10 cellular contexts compared by ENCODE assay signal in genomic region chr6:99590728-99591672, GRCh38. TPM values are rescaled to one million over a fixed set of nuclear protein-coding genes. Genes with fewer than 3 reads are reported as not detected.
A peak's percentile ranks its signal among the peaks of the same experiment; 100 is the strongest.
DNase-seq lines count a peak whose midpoint lies in the region; ATAC-seq, FAIRE-seq and TF ChIP-seq lines count a peak whose summit lies in the region.
"Had no signal": no experiment of that assay in that cellular context is flagged by ENCODE, and none has a peak within 500 bp of the region (broad histone marks: within the 10 kb centered on the region; RNA-seq: fewer than 3 reads in every experiment).

No MANE protein-coding gene starts in this region.

- TF ChIP-seq POLR2A in K562 (conservative IDR thresholded peaks at IDR 0.05): no peak

- no peak overlapping the region for H3K27ac ChIP-seq in ACC112 (ENCODE audit: low read depth, low read length)
- no peak overlapping the region for H3K27ac ChIP-seq in GM23248
- H3K27ac ChIP-seq in K562 (ENCODE audit: extremely low read depth, low read depth, low read length): no peak overlapping the region

- H3K4me3 Mint-ChIP-seq in naive B cell: peak overlapping the region; percentile 23 to 80 (median 67)

- TF ChIP-seq CTCF in K562 (IDR thresholded peaks at IDR 0.05 in 2 of 3, conservative IDR thresholded peaks at IDR 0.05 in 1 of 3; ENCODE audit: insufficient read depth in 2 of 3, low read depth in 1 of 3, low read length in 3 of 3): no peak

- no peaks in the 10 kb centered on the region for H3K36me3 Mint-ChIP-seq in naive B cell

- H3K27me3 ChIP-seq in ACC112 (ENCODE audit: insufficient read depth, low read length): peaks cover 89% of the 10 kb centered on the region
- H3K27me3 ChIP-seq in GM23248 (replicated peaks; ENCODE audit: insufficient read depth): peaks cover 88% of the 10 kb centered on the region
- H3K27me3 ChIP-seq in K562 (ENCODE audit: control insufficient read depth in 2 of 2, insufficient read depth in 2 of 2, low read length in 2 of 2): peaks cover 48 to 53% of the 10 kb centered on the region in 2 experiments

- intact Hi-C loops in K562 (cut with micrococcal nuclease): no loop called here

- H3K27ac Mint-ChIP-seq in naive B cell: peak overlapping the region in 2 of 6 donors; percentile 2 to 39

- POLR2A ChIA-PET in K562 (lab: Yijun Ruan, JAX): interaction anchor here (1.2 to 1.8 kb wide), 2 partner anchors 15 to 23 kb away, joined by 4 to 5 read pairs; partner anchors contain the start of gene CCNC

- H3K27me3 Mint-ChIP-seq in naive B cell: peaks cover 71 to 79% (median 77%) of the 10 kb centered on the region in 3 donors

- H3K4me1 ChIP-seq in ACC112 (ENCODE audit: control insufficient read depth, insufficient read depth, low read length, unreplicated experiment) (no peaks in the 10 kb centered on the region), GM23248 (ENCODE audit: insufficient read depth) (no peaks in the 10 kb centered on the region), K562 (replicated peaks in 1 of 2; ENCODE audit: control insufficient read depth in 2 of 2, insufficient read depth in 2 of 2, low read length in 2 of 2) (peaks cover 0 to 21% of the 10 kb centered on the region in 2 experiments; a peak in 2 of 5 replicates)

- H2AFZ ChIP-seq in ACC112 (ENCODE audit: low read length, unreplicated experiment) (no peak overlapping the region), GM23248 (no peak overlapping the region), K562 (ENCODE audit: low read depth, low read length) (no peak overlapping the region)

- H3K9ac ChIP-seq in GM23248 (no peak overlapping the region), K562 (ENCODE audit: insufficient read depth in 1 of 2, low read depth in 2 of 2, low read length in 2 of 2) (peak overlapping the region in 1 of 2 experiments; percentile 9; a peak in 1 of 4 replicates)

- no peak for TF ChIP-seq RAD21 in K562 (CRISPR knock-in tag; conservative IDR thresholded peaks at IDR 0.05 in 1 of 2, IDR thresholded peaks at IDR 0.05 in 1 of 2)

- H3K4me1 Mint-ChIP-seq in naive B cell: peaks cover 12 to 33% (median 24%) of the 10 kb centered on the region in 3 donors

- no TSS peak for BruUV-seq in K562 (replicated peaks; lab: Mats Ljungman, UMichigan)

- no peaks in the 10 kb centered on the region for H3K9me1 ChIP-seq in K562 (ENCODE audit: control insufficient read depth, insufficient read depth, low read length)

- in situ Hi-C loops in GM23248 (cut with MboI): no loop called here
- in situ Hi-C loops in K562 (cut with MboI): no loop called here
- in situ Hi-C loops in ACHN (cut with HindIII; ENCODE audit: low pct_ligation_motif_present, low pct_unique_long_range_greater_than_20kb, low sequenced_read_pairs): no loop called here

- peak; percentile 43 for DNase-seq in GM23248
- DNase-seq in K562 (ENCODE audit: extremely low read depth in 1 of 4, low spot score in 3 of 4): no peak
- no peak for DNase-seq in naive B cell
- no peak for DNase-seq in ACHN
- no peak for DNase-seq in NCI-H1436 treated with DMSO at 0.1 percent for 48 hours (lab: John Stamatoyannopoulos, UW)
- DNase-seq: activated CD4-positive, CD25-positive, alpha-beta regulatory T cell treated with anti-CD3 and anti-CD28 coated beads, Interleukin-2, amount 50 U/mL, for 72 hours; NCI-H2029 had no signal

- H4K20me1 ChIP-seq in GM23248 (ENCODE audit: insufficient read depth) (no peaks in the 10 kb centered on the region), K562 (replicated peaks; ENCODE audit: control insufficient read depth, insufficient read depth, low read length) (no peaks in the 10 kb centered on the region)

- 0 out of 2 replicates have a peak overlapping the region, but pooled peaks have one; percentile 4 for H3K4me3 ChIP-seq in ACC112 (ENCODE audit: low read depth, low read length)
- H3K4me3 ChIP-seq in GM23248: no peak overlapping the region
- no peak overlapping the region for H3K4me3 ChIP-seq in K562

- no peak for FAIRE-seq in K562 (lab: Jason Lieb, UNC)

- CTCF ChIA-PET in K562 (lab: Yijun Ruan, JAX; ENCODE audit: low intra/inter-chr PET ratio): no interaction called here

- no peaks in the 10 kb centered on the region for H3K36me3 ChIP-seq in ACC112 (ENCODE audit: insufficient read depth, low read length)
- no peaks in the 10 kb centered on the region for H3K36me3 ChIP-seq in GM23248 (ENCODE audit: low read depth)
- H3K36me3 ChIP-seq in K562 (ENCODE audit: control insufficient read depth, insufficient read depth, low read length): no peaks in the 10 kb centered on the region

- H3K9me3 ChIP-seq in GM23248 (ENCODE audit: low read depth) (no peaks in the 10 kb centered on the region), K562 (replicated peaks; ENCODE audit: control insufficient read depth, insufficient read depth, low read depth, low read length) (no peaks in the 10 kb centered on the region)

- ATAC-seq in K562 (peak; percentile 20), naive B cell (ENCODE audit: low read depth in 2 of 2) (no peak), GM19467 (IDR thresholded peaks at IDR 0.05; ENCODE audit: unreplicated experiment) (no peak), HG03175 (IDR thresholded peaks at IDR 0.05; ENCODE audit: unreplicated experiment) (no peak)

- H3K79me2 ChIP-seq in ACC112 (ENCODE audit: control insufficient read depth, insufficient read depth, low read length, unreplicated experiment): no peaks in the 10 kb centered on the region
- H3K79me2 ChIP-seq in GM23248 (ENCODE audit: insufficient read depth): no peaks in the 10 kb centered on the region
- H3K79me2 ChIP-seq in K562 (ENCODE audit: control insufficient read depth, insufficient read depth, low read length): no peaks in the 10 kb centered on the region

- TF ChIP-seq EP300 in K562 (IDR thresholded peaks at IDR 0.05; ENCODE audit: low read length): no peak

- no peaks in the 10 kb centered on the region for H3F3A ChIP-seq in GM23248 (ENCODE audit: insufficient read depth)

- H3K9me3 Mint-ChIP-seq in naive B cell: peaks cover 0 to 15% (median 8%) of the 10 kb centered on the region in 7 donors

- H3K4me2 ChIP-seq in GM23248 (ENCODE audit: unreplicated experiment) (peak overlapping the region; percentile 4), K562 (ENCODE audit: insufficient read depth, low read length) (no peak overlapping the region)

- WGBS in GM23248 (ENCODE audit: low coverage in 1 of 2, low lambda C conversion rate in 2 of 2, missing lambda C conversion rate in 2 of 2), 2 experiments: 10 to 11% methylated on average over 41 to 63 of the region's 63 CpGs
- 21% methylated on average over 35 of the region's 63 CpGs for WGBS in K562 (ENCODE audit: insufficient coverage, low coverage, missing lambda C conversion rate)

- no peaks in the 10 kb centered on the region for H3K9me2 ChIP-seq in GM23248 (ENCODE audit: insufficient read depth)

RNA-seq across cellular contexts. Expression of gene PRDM13, which starts 15.6 kb away (rescaled TPM):
- total RNA-seq in GM23248 (2014; rRNA removed; shearing (Covaris generic)): not detected in 2 replicates
- not detected in 2 replicates for polyA plus RNA-seq in GM23248 (2016; fragmentation: Nextera tagmentation; extraction: Ambion mirVana)
- not detected in 2 replicates for total RNA-seq in K562 (2011; cell fraction: chromatin; rRNA removed; ENCODE audit: low replicate concordance)
- total RNA-seq in K562 (2011; cell fraction: nucleolus; rRNA removed): not detected in 2 replicates
- not detected in 2 replicates for total RNA-seq in K562 (2011; cell fraction: nucleoplasm; rRNA removed)
- total RNA-seq in K562 (2014; rRNA removed): not detected in 2 replicates
- total RNA-seq in K562 (2014; rRNA removed; fragmentation: Illumina TruSeq; extraction: Trizol): not detected in 2 replicates
- not detected in 2 replicates for total RNA-seq in K562 (2015; rRNA removed; fragmentation: Illumina TruSeq; extraction: Trizol)
- total RNA-seq in K562 (2021): not detected in 2 replicates
- polyA plus RNA-seq in K562 (2011; rRNA removed): not detected in 2 replicates
- polyA plus RNA-seq in K562 (2011; cell fraction: cytosol; rRNA removed): not detected in 2 replicates
- not detected in 2 replicates for polyA plus RNA-seq in K562 (2011; cell fraction: nucleus; rRNA removed)
- polyA plus RNA-seq in K562 (2012): not detected in 2 replicates
- polyA plus RNA-seq in K562 (2014; fragmentation: Illumina TruSeq; extraction: Trizol): not detected in 2 replicates
- not detected for polyA plus RNA-seq in K562 (2014; fragmentation: Nextera tagmentation; extraction: Ambion mirVana)
- not detected in 2 replicates for polyA plus RNA-seq in K562 (2014; rRNA removed)
- not detected in 2 replicates for polyA minus RNA-seq in K562 (2011; rRNA and poly(A)+ RNA removed)
- polyA minus RNA-seq in K562 (2011; cell fraction: cytosol; rRNA and poly(A)+ RNA removed): not detected in 2 replicates
- polyA minus RNA-seq in K562 (2011; cell fraction: nucleus; rRNA and poly(A)+ RNA removed): not detected in 2 replicates
- polyA plus RNA-seq in naive B cell (ENCODE audit: low read depth in 6 of 6): not detected

RNA-seq across cellular contexts. Expression of gene CCNC, which starts 22.5 kb away (rescaled TPM):
- 78.5 and 89.3 TPM in 2 replicates for total RNA-seq in GM23248 (2014; rRNA removed; shearing (Covaris generic))
- polyA plus RNA-seq in GM23248 (2016; fragmentation: Nextera tagmentation; extraction: Ambion mirVana) (48.6 and 53.9 TPM in 2 replicates), K562 (2011; rRNA removed) (126 and 138 TPM in 2 replicates), K562 (2014; fragmentation: Illumina TruSeq; extraction: Trizol) (81.1 and 91.7 TPM in 2 replicates), K562 (2014; fragmentation: Nextera tagmentation; extraction: Ambion mirVana) (100 to 1,000 TPM; 133 to 177 TPM), K562 (2014; rRNA removed) (78.1 and 79.2 TPM in 2 replicates), naive B cell (ENCODE audit: low read depth in 6 of 6) (10 to 100 TPM; 41.4 to 49.7 (median 44.1) TPM)
- total RNA-seq in K562 (2011; cell fraction: chromatin; rRNA removed; ENCODE audit: low replicate concordance): 27.7 and 78.8 TPM in 2 replicates
- total RNA-seq in K562 (2011; cell fraction: nucleolus; rRNA removed): 14.0 and 22.8 TPM in 2 replicates
- 47.8 and 85.7 TPM in 2 replicates for total RNA-seq in K562 (2011; cell fraction: nucleoplasm; rRNA removed)
- total RNA-seq in K562 (2014; rRNA removed) (64.0 and 68.7 TPM in 2 replicates), K562 (2014; rRNA removed; fragmentation: Illumina TruSeq; extraction: Trizol) (121 and 138 TPM in 2 replicates), K562 (2015; rRNA removed; fragmentation: Illumina TruSeq; extraction: Trizol) (93.0 and 99.6 TPM in 2 replicates), K562 (2021) (72.4 and 73.3 TPM in 2 replicates)
- 19.3 and 47.0 TPM in 2 replicates for polyA plus RNA-seq in K562 (2011; cell fraction: cytosol; rRNA removed)
- 38.0 and 84.7 TPM in 2 replicates for polyA plus RNA-seq in K562 (2011; cell fraction: nucleus; rRNA removed)
- 52.6 and 64.4 TPM in 2 replicates for polyA plus RNA-seq in K562 (2012)
- 161 and 163 TPM in 2 replicates for polyA minus RNA-seq in K562 (2011; rRNA and poly(A)+ RNA removed)
- polyA minus RNA-seq in K562 (2011; cell fraction: cytosol; rRNA and poly(A)+ RNA removed): 62.2 and 63.7 TPM in 2 replicates
- 28.0 and 43.1 TPM in 2 replicates for polyA minus RNA-seq in K562 (2011; cell fraction: nucleus; rRNA and poly(A)+ RNA removed)
